In genomic region chr6:136607204-136607931, GRCh38 we compare ENCODE assay signal across 10 cellular contexts. TPM values are rescaled to one million over a fixed set of nuclear protein-coding genes. Genes with fewer than 3 reads are reported as not detected.
A peak's percentile ranks its signal among the peaks of the same experiment; 100 is the strongest.
DNase-seq lines count a peak whose midpoint lies in the region; ATAC-seq and TF ChIP-seq lines count a peak whose summit lies in the region.
"Had no signal": no experiment of that assay in that cellular context is flagged by ENCODE, and none has a peak within 500 bp of the region (broad histone marks: within the 10 kb centered on the region; RNA-seq: fewer than 3 reads in every experiment).

No MANE protein-coding gene starts in this region.

- no peaks in the 10 kb centered on the region for H3K79me2 ChIP-seq in smooth muscle cell (ENCODE audit: low read depth)

- no peaks in the 10 kb centered on the region for H3K9me3 Mint-ChIP-seq in T-helper 1 cell treated with Interleukin-12 subunit alpha and Interleukin-12 subunit beta and Interleukin-4 antibody, amounts not matched to agents 30 μg/mL and 1 μg/mL, for 36 hours
- H3K9me3 Mint-ChIP-seq: nephron progenitor cell had no signal

- H3K27ac Mint-ChIP-seq in T-helper 1 cell treated with Interleukin-12 subunit alpha and Interleukin-12 subunit beta and Interleukin-4 antibody, amounts not matched to agents 30 μg/mL and 1 μg/mL, for 36 hours: peak overlapping the region; percentile 15
- H3K27ac Mint-ChIP-seq: nephron progenitor cell had no signal

- no peak for ATAC-seq in HG03097 (IDR thresholded peaks at IDR 0.05; ENCODE audit: low FRiP score, unreplicated experiment)

- no peak for TF ChIP-seq POLR2A in thyroid gland (IDR thresholded peaks at IDR 0.05)

- H3K36me3 ChIP-seq in colonic mucosa: no peaks in the 10 kb centered on the region
- H3K36me3 ChIP-seq in thyroid gland: no peaks in the 10 kb centered on the region
- H3K36me3 ChIP-seq in smooth muscle cell (ENCODE audit: low read depth): no peaks in the 10 kb centered on the region

- H3K4me3 ChIP-seq in colonic mucosa (no peak overlapping the region), thyroid gland (replicated peaks in 1 of 3) (no peak overlapping the region), smooth muscle cell (no peak overlapping the region)

- intact Hi-C loops in colonic mucosa (cut with DNase I): no loop called here
- intact Hi-C loops in thyroid gland (cut with DNase I): no loop called here

- 92 to 94% methylated on average over 3 of the region's 3 CpGs for WGBS in thyroid gland, 2 donors
- 81% methylated on average over 3 of the region's 3 CpGs for WGBS in smooth muscle cell (ENCODE audit: low lambda C conversion rate)

- H3K27ac ChIP-seq in colonic mucosa: peak overlapping the region; percentile 28
- H3K27ac ChIP-seq in thyroid gland: peak overlapping the region in 2 of 3 donors; percentile 5 to 63
- no peak overlapping the region for H3K27ac ChIP-seq in smooth muscle cell (ENCODE audit: low read depth)

- H3K4me1 ChIP-seq in colonic mucosa: peaks cover 17% of the 10 kb centered on the region
- H3K4me1 ChIP-seq in thyroid gland: peaks cover 42 to 60% of the 10 kb centered on the region in 2 donors
- peaks cover 10% of the 10 kb centered on the region for H3K4me1 ChIP-seq in smooth muscle cell (ENCODE audit: low read depth)

- DNase-seq in T-helper 1 cell (no peak), NCI-H345 (lab: John Stamatoyannopoulos, UW) (peak; percentile 73), colonic mucosa (peak; percentile 37), thyroid gland (no peak), epidermal melanocyte (ENCODE audit: insufficient read length, low spot score) (no peak), smooth muscle cell (lab: John Stamatoyannopoulos, UW; ENCODE audit: unreplicated experiment) (no peak)
- DNase-seq: activated gamma-delta T cell had no signal

- no peaks in the 10 kb centered on the region for H3K27me3 Mint-ChIP-seq in T-helper 1 cell treated with Interleukin-12 subunit alpha and Interleukin-12 subunit beta and Interleukin-4 antibody, amounts not matched to agents 30 μg/mL and 1 μg/mL, for 36 hours (ENCODE audit: low read depth)

- H3K4me3 Mint-ChIP-seq in T-helper 1 cell treated with Interleukin-12 subunit alpha and Interleukin-12 subunit beta and Interleukin-4 antibody, amounts not matched to agents 30 μg/mL and 1 μg/mL, for 36 hours: no peak overlapping the region
- H3K4me3 Mint-ChIP-seq: nephron progenitor cell had no signal

- H3K36me3 Mint-ChIP-seq in T-helper 1 cell treated with Interleukin-12 subunit alpha and Interleukin-12 subunit beta and Interleukin-4 antibody, amounts not matched to agents 30 μg/mL and 1 μg/mL, for 36 hours (ENCODE audit: low read depth): peaks cover 40% of the 10 kb centered on the region

- H3K27me3 ChIP-seq in colonic mucosa (no peaks in the 10 kb centered on the region), thyroid gland (no peaks in the 10 kb centered on the region), smooth muscle cell (ENCODE audit: low read depth) (no peaks in the 10 kb centered on the region)

- peaks cover 9% of the 10 kb centered on the region for H3F3A ChIP-seq in smooth muscle cell (ENCODE audit: low read depth)

- H3K4me1 Mint-ChIP-seq in T-helper 1 cell treated with Interleukin-12 subunit alpha and Interleukin-12 subunit beta and Interleukin-4 antibody, amounts not matched to agents 30 μg/mL and 1 μg/mL, for 36 hours (ENCODE audit: low read depth): peaks cover 20% of the 10 kb centered on the region

- TF ChIP-seq CTCF in colonic mucosa (IDR thresholded peaks at IDR 0.05): no peak
- no peak for TF ChIP-seq CTCF in thyroid gland (IDR thresholded peaks at IDR 0.05)
- TF ChIP-seq CTCF in smooth muscle cell (IDR thresholded peaks at IDR 0.05; ENCODE audit: borderline replicate concordance, insufficient read depth, poor library complexity, severe bottlenecking): no peak

- no peaks in the 10 kb centered on the region for H4K20me1 ChIP-seq in smooth muscle cell (ENCODE audit: low read depth)

- no peak overlapping the region for H2AFZ ChIP-seq in smooth muscle cell (ENCODE audit: low read depth)

- no peak overlapping the region for H3K4me2 ChIP-seq in smooth muscle cell

- H3K9ac ChIP-seq in colonic mucosa (ENCODE audit: low read depth in 2 of 2, low read length in 2 of 2): no peak overlapping the region
- H3K9ac ChIP-seq in smooth muscle cell (ENCODE audit: low read depth): no peak overlapping the region

- H3K9me3 ChIP-seq in colonic mucosa (no peaks in the 10 kb centered on the region), thyroid gland (no peaks in the 10 kb centered on the region), smooth muscle cell (replicated peaks; ENCODE audit: low read depth) (no peaks in the 10 kb centered on the region)

RNA-seq across cellular contexts. Expression of gene MAP7, which starts 57.1 kb away (rescaled TPM):
- 10 to 100 TPM; 69.4 to 74.3 TPM for total RNA-seq in colonic mucosa
- 10 to 100 TPM; 24.5 to 46.0 (median 36.0) TPM for total RNA-seq in thyroid gland
- 6.4 and 8.2 TPM in 2 replicates for total RNA-seq in smooth muscle cell
- 1.6 and 8.9 TPM in 2 replicates for polyA plus RNA-seq in smooth muscle cell

Comparison
In these comparisons a context has a peak if more than half of its experiments do, and no peak if none do; other contexts are left out.
1. DNase-seq: peak in NCI-H345 (single experiment) and colonic mucosa (single experiment); none in T-helper 1 cell (0 of 5), thyroid gland (0 of 2), epidermal melanocyte (single experiment) and smooth muscle cell (single experiment).